Comparison of ENCODE assay signal across 1 cellular context in the genomic region with DNA sequence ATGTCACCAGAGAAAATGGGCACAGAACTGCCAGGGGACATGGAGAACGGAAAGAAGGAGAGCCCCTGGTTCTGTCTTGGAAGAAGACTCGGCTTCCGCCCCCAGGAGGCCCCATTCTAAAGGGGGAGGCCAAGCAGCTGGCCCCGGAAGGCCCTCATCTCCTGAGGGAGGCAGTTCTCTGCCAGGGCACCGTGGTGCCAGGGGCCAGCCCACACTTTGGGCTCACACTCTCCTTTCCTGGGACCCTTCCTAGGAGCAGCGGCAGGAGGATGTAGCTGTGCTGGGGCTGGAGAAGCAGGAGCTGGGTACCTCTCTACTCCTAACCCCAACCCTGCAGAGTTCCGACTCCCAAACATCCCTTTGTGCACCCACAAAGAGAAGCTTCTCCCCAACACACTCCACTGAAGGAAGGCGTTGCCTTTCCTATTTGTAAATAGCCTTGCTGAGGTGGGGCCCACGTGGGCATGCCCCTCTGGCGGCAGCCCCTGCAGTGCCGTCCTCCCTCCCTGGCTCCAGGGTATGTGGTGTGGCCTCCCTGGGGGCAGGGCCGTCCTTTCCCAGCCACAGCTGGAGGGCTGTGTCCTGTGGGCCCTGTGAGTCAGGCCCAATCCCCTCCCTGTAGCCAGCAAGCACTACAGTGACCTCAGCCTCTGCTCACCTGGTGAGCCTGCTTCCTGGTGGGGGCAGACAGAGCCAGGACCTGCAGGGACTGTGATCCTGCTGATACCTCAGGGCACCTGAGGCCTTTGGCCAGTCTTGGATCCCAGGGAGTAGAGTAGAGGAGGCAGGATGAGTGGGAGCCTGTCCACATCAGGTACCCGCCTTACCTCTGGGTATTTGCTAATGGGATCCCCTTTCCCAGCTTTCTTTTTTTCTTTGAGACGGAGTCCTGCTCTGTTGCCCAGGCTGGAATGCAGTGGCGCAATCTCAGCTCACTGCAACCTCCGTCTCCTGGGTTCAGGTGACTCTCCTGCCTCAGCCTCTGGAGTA.
TF ChIP-seq lines count a peak whose summit lies in the region.

No MANE protein-coding gene starts in this region.

TF ChIP-seq in HepG2, 621 proteins besides CTCF, POLR2A, EP300 and RAD21 (continued from another document and continues in another):
- TF ChIP-seq, protein P1, sequence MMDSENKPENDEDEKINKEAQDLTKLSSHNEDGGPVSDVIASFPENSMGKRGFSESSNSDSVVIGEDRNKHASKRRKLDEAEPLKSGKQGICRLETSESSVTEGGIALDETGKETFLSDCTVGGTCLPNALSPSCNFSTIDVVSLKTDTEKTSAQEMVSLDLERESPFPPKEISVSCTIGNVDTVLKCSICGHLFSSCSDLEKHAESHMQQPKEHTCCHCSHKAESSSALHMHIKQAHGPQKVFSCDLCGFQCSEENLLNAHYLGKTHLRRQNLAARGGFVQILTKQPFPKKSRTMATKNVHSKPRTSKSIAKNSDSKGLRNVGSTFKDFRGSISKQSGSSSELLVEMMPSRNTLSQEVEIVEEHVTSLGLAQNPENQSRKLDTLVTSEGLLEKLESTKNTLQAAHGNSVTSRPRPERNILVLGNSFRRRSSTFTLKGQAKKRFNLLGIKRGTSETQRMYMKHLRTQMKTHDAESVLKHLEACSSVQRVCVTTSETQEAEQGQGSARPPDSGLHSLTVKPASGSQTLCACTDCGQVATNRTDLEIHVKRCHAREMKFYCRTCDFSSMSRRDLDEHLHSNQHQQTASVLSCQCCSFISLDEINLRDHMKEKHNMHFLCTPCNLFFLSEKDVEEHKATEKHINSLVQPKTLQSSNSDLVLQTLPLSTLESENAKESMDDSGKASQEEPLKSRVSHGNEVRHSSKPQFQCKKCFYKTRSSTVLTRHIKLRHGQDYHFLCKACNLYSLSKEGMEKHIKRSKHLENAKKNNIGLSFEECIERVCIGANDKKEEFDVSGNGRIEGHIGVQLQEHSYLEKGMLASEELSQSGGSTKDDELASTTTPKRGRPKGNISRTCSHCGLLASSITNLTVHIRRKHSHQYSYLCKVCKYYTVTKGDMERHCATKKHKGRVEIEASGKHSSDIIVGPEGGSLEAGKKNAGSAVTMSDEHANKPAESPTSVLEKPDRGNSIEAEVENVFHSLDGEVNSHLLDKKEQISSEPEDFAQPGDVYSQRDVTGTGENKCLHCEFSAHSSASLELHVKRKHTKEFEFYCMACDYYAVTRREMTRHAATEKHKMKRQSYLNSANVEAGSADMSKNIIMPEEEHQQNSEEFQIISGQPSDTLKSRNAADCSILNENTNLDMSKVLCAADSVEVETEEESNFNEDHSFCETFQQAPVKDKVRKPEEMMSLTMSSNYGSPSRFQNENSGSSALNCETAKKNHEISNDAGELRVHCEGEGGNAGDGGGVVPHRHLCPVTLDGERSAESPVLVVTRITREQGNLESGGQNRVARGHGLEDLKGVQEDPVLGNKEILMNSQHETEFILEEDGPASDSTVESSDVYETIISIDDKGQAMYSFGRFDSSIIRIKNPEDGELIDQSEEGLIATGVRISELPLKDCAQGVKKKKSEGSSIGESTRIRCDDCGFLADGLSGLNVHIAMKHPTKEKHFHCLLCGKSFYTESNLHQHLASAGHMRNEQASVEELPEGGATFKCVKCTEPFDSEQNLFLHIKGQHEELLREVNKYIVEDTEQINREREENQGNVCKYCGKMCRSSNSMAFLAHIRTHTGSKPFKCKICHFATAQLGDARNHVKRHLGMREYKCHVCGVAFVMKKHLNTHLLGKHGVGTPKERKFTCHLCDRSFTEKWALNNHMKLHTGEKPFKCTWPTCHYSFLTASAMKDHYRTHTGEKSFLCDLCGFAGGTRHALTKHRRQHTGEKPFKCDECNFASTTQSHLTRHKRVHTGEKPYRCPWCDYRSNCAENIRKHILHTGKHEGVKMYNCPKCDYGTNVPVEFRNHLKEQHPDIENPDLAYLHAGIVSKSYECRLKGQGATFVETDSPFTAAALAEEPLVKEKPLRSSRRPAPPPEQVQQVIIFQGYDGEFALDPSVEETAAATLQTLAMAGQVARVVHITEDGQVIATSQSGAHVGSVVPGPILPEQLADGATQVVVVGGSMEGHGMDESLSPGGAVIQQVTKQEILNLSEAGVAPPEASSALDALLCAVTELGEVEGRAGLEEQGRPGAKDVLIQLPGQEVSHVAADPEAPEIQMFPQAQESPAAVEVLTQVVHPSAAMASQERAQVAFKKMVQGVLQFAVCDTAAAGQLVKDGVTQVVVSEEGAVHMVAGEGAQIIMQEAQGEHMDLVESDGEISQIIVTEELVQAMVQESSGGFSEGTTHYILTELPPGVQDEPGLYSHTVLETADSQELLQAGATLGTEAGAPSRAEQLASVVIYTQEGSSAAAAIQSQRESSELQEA (CRISPR knock-in tag; IDR thresholded peaks at IDR 0.05; ENCODE audit: not compliant biosample characterization) = peak; percentile 75
- TF ChIP-seq ELF3 (CRISPR knock-in tag; IDR thresholded peaks at IDR 0.05) = peak; percentile 99
- TF ChIP-seq ISL2 (CRISPR knock-in tag; IDR thresholded peaks at IDR 0.05) = peak; percentile 5; the same call in 1 of the 2 replicates
- peak; percentile 65; the same call in 1 of the 2 replicates for TF ChIP-seq ZMAT3 (CRISPR knock-in tag; conservative IDR thresholded peaks at IDR 0.05)
- peak; percentile 36 for TF ChIP-seq HNRNPLL (IDR thresholded peaks at IDR 0.05; ENCODE audit: low read depth, low read length, poor library complexity, severe bottlenecking)
- no peak for TF ChIP-seq SNRNP70 (IDR thresholded peaks at IDR 0.05; ENCODE audit: low read depth, low read length)
- TF ChIP-seq REPIN1 (CRISPR knock-in tag; IDR thresholded peaks at IDR 0.05; ENCODE audit: borderline replicate concordance, low read depth) = peak; percentile 75; the same call in 1 of the 2 replicates
- TF ChIP-seq, protein P2, sequence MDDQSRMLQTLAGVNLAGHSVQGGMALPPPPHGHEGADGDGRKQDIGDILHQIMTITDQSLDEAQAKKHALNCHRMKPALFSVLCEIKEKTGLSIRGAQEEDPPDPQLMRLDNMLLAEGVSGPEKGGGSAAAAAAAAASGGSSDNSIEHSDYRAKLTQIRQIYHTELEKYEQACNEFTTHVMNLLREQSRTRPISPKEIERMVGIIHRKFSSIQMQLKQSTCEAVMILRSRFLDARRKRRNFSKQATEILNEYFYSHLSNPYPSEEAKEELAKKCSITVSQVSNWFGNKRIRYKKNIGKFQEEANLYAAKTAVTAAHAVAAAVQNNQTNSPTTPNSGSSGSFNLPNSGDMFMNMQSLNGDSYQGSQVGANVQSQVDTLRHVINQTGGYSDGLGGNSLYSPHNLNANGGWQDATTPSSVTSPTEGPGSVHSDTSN (CRISPR knock-in tag; IDR thresholded peaks at IDR 0.05; ENCODE audit: borderline replicate concordance) = no peak
- peak; percentile 40; the same call in 1 of the 2 replicates for TF ChIP-seq ZNF607 (CRISPR knock-in tag; IDR thresholded peaks at IDR 0.05; ENCODE audit: borderline replicate concordance)
- no peak for TF ChIP-seq ZNF7 (CRISPR knock-in tag; IDR thresholded peaks at IDR 0.05)
- TF ChIP-seq MYNN (CRISPR knock-in tag; IDR thresholded peaks at IDR 0.05; ENCODE audit: low read depth) = no peak
- peak; percentile 76 for TF ChIP-seq BORCS8-MEF2B (CRISPR knock-in tag; IDR thresholded peaks at IDR 0.05)
- TF ChIP-seq ZNF761 (CRISPR knock-in tag; conservative IDR thresholded peaks at IDR 0.05) = no peak
- no peak for TF ChIP-seq KLF9 (CRISPR knock-in tag; IDR thresholded peaks at IDR 0.05; ENCODE audit: low read depth)
- TF ChIP-seq ZNF652 (CRISPR knock-in tag; IDR thresholded peaks at IDR 0.05; ENCODE audit: borderline replicate concordance, low read depth) = no peak
- TF ChIP-seq ZNF878 (CRISPR knock-in tag; IDR thresholded peaks at IDR 0.05) = no peak
- peak; percentile 94 for TF ChIP-seq ZSCAN25 (CRISPR knock-in tag; IDR thresholded peaks at IDR 0.05)
- TF ChIP-seq, protein P3, sequence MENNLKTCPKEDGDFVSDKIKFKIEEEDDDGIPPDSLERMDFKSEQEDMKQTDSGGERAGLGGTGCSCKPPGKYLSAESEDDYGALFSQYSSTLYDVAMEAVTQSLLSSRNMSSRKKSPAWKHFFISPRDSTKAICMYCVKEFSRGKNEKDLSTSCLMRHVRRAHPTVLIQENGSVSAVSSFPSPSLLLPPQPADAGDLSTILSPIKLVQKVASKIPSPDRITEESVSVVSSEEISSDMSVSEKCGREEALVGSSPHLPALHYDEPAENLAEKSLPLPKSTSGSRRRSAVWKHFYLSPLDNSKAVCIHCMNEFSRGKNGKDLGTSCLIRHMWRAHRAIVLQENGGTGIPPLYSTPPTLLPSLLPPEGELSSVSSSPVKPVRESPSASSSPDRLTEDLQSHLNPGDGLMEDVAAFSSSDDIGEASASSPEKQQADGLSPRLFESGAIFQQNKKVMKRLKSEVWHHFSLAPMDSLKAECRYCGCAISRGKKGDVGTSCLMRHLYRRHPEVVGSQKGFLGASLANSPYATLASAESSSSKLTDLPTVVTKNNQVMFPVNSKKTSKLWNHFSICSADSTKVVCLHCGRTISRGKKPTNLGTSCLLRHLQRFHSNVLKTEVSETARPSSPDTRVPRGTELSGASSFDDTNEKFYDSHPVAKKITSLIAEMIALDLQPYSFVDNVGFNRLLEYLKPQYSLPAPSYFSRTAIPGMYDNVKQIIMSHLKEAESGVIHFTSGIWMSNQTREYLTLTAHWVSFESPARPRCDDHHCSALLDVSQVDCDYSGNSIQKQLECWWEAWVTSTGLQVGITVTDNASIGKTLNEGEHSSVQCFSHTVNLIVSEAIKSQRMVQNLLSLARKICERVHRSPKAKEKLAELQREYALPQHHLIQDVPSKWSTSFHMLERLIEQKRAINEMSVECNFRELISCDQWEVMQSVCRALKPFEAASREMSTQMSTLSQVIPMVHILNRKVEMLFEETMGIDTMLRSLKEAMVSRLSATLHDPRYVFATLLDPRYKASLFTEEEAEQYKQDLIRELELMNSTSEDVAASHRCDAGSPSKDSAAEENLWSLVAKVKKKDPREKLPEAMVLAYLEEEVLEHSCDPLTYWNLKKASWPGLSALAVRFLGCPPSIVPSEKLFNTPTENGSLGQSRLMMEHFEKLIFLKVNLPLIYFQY (CRISPR knock-in tag; IDR thresholded peaks at IDR 0.05; ENCODE audit: borderline replicate concordance) = peak; percentile 96
- TF ChIP-seq HHEX (CRISPR knock-in tag; IDR thresholded peaks at IDR 0.05) = no peak
- TF ChIP-seq ZBTB2 (CRISPR knock-in tag; IDR thresholded peaks at IDR 0.05; ENCODE audit: low read depth) = no peak
- TF ChIP-seq AGO1 (IDR thresholded peaks at IDR 0.05; ENCODE audit: low read depth, low read length, poor library complexity, severe bottlenecking) = no peak
- no peak for TF ChIP-seq ZFP36L1 (CRISPR knock-in tag; IDR thresholded peaks at IDR 0.05)
- no peak for TF ChIP-seq SNAI1 (CRISPR knock-in tag; IDR thresholded peaks at IDR 0.05; ENCODE audit: borderline replicate concordance)
- peak in 1 of 2 experiments; percentile 39; a peak in 1 of 4 replicates for TF ChIP-seq NR2F1 (CRISPR knock-in tag; IDR thresholded peaks at IDR 0.05)
- 0 out of 2 replicates have a peak, but pooled peaks have one; percentile 48 for TF ChIP-seq KDM6A (CRISPR knock-in tag; IDR thresholded peaks at IDR 0.05; ENCODE audit: low read depth)
- peak; percentile 52 for TF ChIP-seq IKZF4 (CRISPR knock-in tag; IDR thresholded peaks at IDR 0.05; ENCODE audit: borderline replicate concordance, low read depth, not compliant biosample characterization)
- TF ChIP-seq ZNF766 (CRISPR knock-in tag; IDR thresholded peaks at IDR 0.05; ENCODE audit: borderline replicate concordance) = 0 out of 2 replicates have a peak, but pooled peaks have one; percentile 23
- no peak for TF ChIP-seq ZNF446 (CRISPR knock-in tag; IDR thresholded peaks at IDR 0.05)
- TF ChIP-seq PRPF4 (IDR thresholded peaks at IDR 0.05; ENCODE audit: low read depth, low read length, poor library complexity, severe bottlenecking) = no peak
- peak; percentile 66; the same call in 1 of the 2 replicates for TF ChIP-seq ZC3H13 (CRISPR knock-in tag; IDR thresholded peaks at IDR 0.05)
- TF ChIP-seq ZNF549 (CRISPR knock-in tag; IDR thresholded peaks at IDR 0.05) = no peak
- no peak for TF ChIP-seq PLRG1 (conservative IDR thresholded peaks at IDR 0.05)
- TF ChIP-seq, protein P4, sequence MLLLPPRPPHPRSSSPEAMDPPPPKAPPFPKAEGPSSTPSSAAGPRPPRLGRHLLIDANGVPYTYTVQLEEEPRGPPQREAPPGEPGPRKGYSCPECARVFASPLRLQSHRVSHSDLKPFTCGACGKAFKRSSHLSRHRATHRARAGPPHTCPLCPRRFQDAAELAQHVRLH (CRISPR knock-in tag; IDR thresholded peaks at IDR 0.05; ENCODE audit: borderline replicate concordance, low read depth) = peak; percentile 47; the same call in 1 of the 2 replicates
- TF ChIP-seq RARA (CRISPR knock-in tag; IDR thresholded peaks at IDR 0.05) = peak; percentile 78
- TF ChIP-seq FOXA1 (IDR thresholded peaks at IDR 0.05) = no peak
- TF ChIP-seq FOXA1 (CRISPR knock-in tag; IDR thresholded peaks at IDR 0.05) = peak; percentile 76
- no peak for TF ChIP-seq LBX2 (CRISPR knock-in tag; IDR thresholded peaks at IDR 0.05; ENCODE audit: borderline replicate concordance)
- peak; percentile 96 for TF ChIP-seq ZNF292 (CRISPR knock-in tag; IDR thresholded peaks at IDR 0.05; ENCODE audit: borderline replicate concordance, low read depth)
- no peak for TF ChIP-seq ZNF10 (CRISPR knock-in tag; IDR thresholded peaks at IDR 0.05; ENCODE audit: borderline replicate concordance, low read depth)
- TF ChIP-seq ZNF710 (CRISPR knock-in tag; IDR thresholded peaks at IDR 0.05; ENCODE audit: borderline replicate concordance) = 0 out of 2 replicates have a peak, but pooled peaks have one; percentile 30
- TF ChIP-seq THAP11 (CRISPR knock-in tag; IDR thresholded peaks at IDR 0.05) = peak; percentile 61
- no peak for TF ChIP-seq ZNF12 (CRISPR knock-in tag; IDR thresholded peaks at IDR 0.05)
- no peak for TF ChIP-seq ZNF883 (CRISPR knock-in tag; IDR thresholded peaks at IDR 0.05; ENCODE audit: not compliant biosample characterization)
